In the genomic region with DNA sequence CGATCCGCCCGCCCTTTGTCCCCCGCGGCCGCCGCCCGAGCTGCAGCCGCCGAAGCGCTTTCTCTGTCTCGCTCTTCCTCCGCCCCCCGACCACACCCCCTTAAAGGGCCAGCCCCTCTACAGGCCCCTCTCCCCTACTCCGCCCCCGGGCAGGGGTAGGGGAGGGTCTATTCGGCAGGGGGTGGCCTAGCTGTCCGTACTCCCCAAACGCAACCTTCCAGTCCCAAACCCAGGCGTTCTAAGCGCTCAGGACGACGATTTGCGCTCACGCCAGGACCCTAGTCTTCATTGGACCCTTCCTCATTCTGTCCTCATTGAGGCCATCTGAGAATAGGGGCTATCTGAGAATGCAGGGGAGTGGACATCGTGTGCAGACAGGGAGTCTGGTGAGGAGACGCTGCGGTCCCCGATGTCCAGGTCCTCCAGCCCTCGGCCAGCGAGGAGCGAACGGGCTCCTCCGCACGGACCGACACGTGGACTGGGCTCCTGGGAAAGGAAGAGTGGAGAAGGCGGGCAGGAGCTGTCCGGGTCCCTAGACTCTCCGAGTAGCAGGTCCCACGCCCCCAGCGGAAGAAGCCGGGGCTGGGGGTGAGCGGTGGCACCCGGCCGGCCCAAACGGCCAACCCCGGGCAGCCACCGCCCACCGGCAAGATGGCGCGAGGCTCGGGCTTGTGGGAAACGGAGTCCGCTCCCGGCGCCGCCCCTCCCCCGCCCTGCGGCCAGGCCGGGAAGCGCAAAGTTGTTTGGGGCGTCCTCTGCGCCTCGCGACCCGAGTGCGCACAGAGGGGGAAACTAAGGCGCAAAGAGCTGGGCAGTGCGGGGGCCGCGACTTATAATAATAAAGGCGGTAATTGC, we compare ENCODE assay signal across 7 cellular contexts. TPM values are rescaled to one million over a fixed set of nuclear protein-coding genes. Genes with fewer than 3 reads are reported as not detected.
DNase-seq lines count a peak whose midpoint lies in the region; TF ChIP-seq lines count a peak whose summit lies in the region.

TSS of gene PPP1R14B (minus strand) at position 70 of the 855 bp plus-strand sequence. CDS start 270 bp downstream, outside the sequence.

- peak; percentile 35 for TF ChIP-seq POLR2A in GM18526 (IDR thresholded peaks at IDR 0.05; ENCODE audit: extremely low read depth, insufficient read length)

- H3K36me3 Mint-ChIP-seq in mesothelial cell of epicardium, result no peaks in the 10 kb centered on the region

- no peaks in the 10 kb centered on the region for H3K9me3 Mint-ChIP-seq in mesothelial cell of epicardium

- H3K4me3 Mint-ChIP-seq in mesothelial cell of epicardium, result peak within 1 kb of the TSS; percentile 85

- TF ChIP-seq CTCF in mesothelial cell of epicardium (IDR thresholded peaks at IDR 0.05; ENCODE audit: unreplicated experiment), result no peak

- H3K27ac Mint-ChIP-seq in mesothelial cell of epicardium, result peak within 1 kb of the TSS; percentile 90

- DNase-seq in HuH-7.5 (ENCODE audit: low spot score) (peak; percentile 91), OCI-M1 (lab: John Stamatoyannopoulos, UW) (peak; percentile 92), activated T-cell treated with anti-CD3 and anti-CD28 coated beads for 4 hours (peak; percentile 71), epidermal melanocyte (ENCODE audit: insufficient read length, low spot score) (peak; percentile 92), mesothelial cell of epicardium (ENCODE audit: low spot score in 2 of 2, unreplicated experiment in 2 of 2) (peak; percentile 78 to 82)
- DNase-seq in stimulated activated CD8-positive, alpha-beta memory T cell treated with anti-CD3 and anti-CD28 coated beads, Interleukin-15, amount 100 ng/mL, for 4 hours (ENCODE audit: low read depth in 2 of 2), result peak; percentile 59 to 65

- H3K27me3 Mint-ChIP-seq in mesothelial cell of epicardium (ENCODE audit: low read depth), result no peaks in the 10 kb centered on the region

- H3K4me1 Mint-ChIP-seq in mesothelial cell of epicardium, result peaks cover 28% of the 10 kb centered on the region

RNA-seq across cellular contexts. Expression of gene PPP1R14B, which starts in this region (rescaled TPM):
- total RNA-seq in mesothelial cell of epicardium, result 119 to 131 TPM (median 124 TPM) in 3 replicates

Comparison
In these comparisons a context has a peak if more than half of its experiments do, and no peak if none do; other contexts are left out.
1. Peak in every context shown above with its lines: DNase-seq.